18 cellular contexts compared by ENCODE assay signal in the genomic region with DNA sequence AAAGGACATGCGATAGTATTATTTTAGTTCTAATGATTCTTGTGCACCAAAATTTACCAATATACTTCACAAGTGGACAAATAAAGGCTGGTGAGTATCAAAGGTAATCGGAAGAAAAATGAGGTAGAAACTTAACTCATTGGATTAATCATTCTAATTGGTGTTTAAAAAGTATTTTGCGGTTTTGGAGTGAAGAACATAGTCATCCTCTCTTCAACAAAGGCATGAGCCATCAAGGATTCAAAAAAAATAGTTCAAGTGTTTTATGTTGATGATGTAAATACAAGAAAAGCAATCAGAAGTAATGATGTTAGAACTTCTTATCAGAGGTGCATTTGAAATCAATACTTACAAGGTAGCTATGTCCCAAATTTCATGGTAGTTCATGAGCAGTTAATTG.
A peak's percentile ranks its signal among the peaks of the same experiment; 100 is the strongest.
DNase-seq lines count a peak whose midpoint lies in the region; ATAC-seq, FAIRE-seq and TF ChIP-seq lines count a peak whose summit lies in the region.
"Had no signal": no experiment of that assay in that cellular context is flagged by ENCODE, and none has a peak within 500 bp of the region (broad histone marks: within the 10 kb centered on the region; RNA-seq: fewer than 3 reads in every experiment).

No MANE protein-coding gene starts in this region.

- TF ChIP-seq RAD21 in A549 (conservative IDR thresholded peaks at IDR 0.05 in 1 of 2, IDR thresholded peaks at IDR 0.05 in 1 of 2): no peak

- POLR2A ChIA-PET in A549 (lab: Yijun Ruan, JAX): no interaction called here

- H3K36me3 Mint-ChIP-seq in GM23338 (ENCODE audit: low read depth): no peaks in the 10 kb centered on the region
- no peaks in the 10 kb centered on the region for H3K36me3 Mint-ChIP-seq in activated CD4-positive, alpha-beta T cell treated with anti-CD3 and anti-CD28 coated beads, Interleukin-2, amount 10 ng/mL, durations not matched to agents 24 days and 14 days (ENCODE audit: low read depth)
- H3K36me3 Mint-ChIP-seq: CD8-positive, alpha-beta T cell; IgD-negative memory B cell had no signal

- H3F3A ChIP-seq in GM23338 (replicated peaks; ENCODE audit: low read depth): no peaks in the 10 kb centered on the region

- H3K79me2 ChIP-seq in GM23338 (replicated peaks; ENCODE audit: insufficient read depth): no peaks in the 10 kb centered on the region

- TF ChIP-seq POLR2A in A549 (IDR thresholded peaks at IDR 0.05; ENCODE audit: low read length): no peak

- no peak overlapping the region for H3K4me3 Mint-ChIP-seq in GM23338
- no peak overlapping the region for H3K4me3 Mint-ChIP-seq in activated CD4-positive, alpha-beta T cell treated with anti-CD3 and anti-CD28 coated beads, Interleukin-2, amount 10 ng/mL, durations not matched to agents 24 days and 14 days
- H3K4me3 Mint-ChIP-seq: B cell; CD8-positive, alpha-beta T cell; H9; IgD-negative memory B cell had no signal

- 93% methylated on average over 3 of the region's 3 CpGs for WGBS in A549 (ENCODE audit: missing lambda C conversion rate)

- TF ChIP-seq CTCF in A549 (IDR thresholded peaks at IDR 0.05) (no peak), GM23338 (conservative IDR thresholded peaks at IDR 0.05; ENCODE audit: low read depth in 2 of 2) (no peak), bronchial epithelial cell (IDR thresholded peaks at IDR 0.05; ENCODE audit: insufficient read depth, low read length, severe bottlenecking) (no peak), foreskin keratinocyte (conservative IDR thresholded peaks at IDR 0.05) (no peak)

- peaks cover 11% of the 10 kb centered on the region for H3K4me1 Mint-ChIP-seq in GM23338
- no peaks in the 10 kb centered on the region for H3K4me1 Mint-ChIP-seq in activated CD4-positive, alpha-beta T cell treated with anti-CD3 and anti-CD28 coated beads, Interleukin-2, amount 10 ng/mL, durations not matched to agents 24 days and 14 days
- H3K4me1 Mint-ChIP-seq: B cell, IgD-negative memory B cell had no signal

- peaks cover 10% of the 10 kb centered on the region; the same call in 1 of the 2 replicates for H3K9me2 ChIP-seq in GM23338 (ENCODE audit: insufficient read depth)

- CTCF ChIA-PET in A549 (lab: Yijun Ruan, JAX): no interaction called here

- H3K4me3 ChIP-seq in A549: no peak overlapping the region
- no peak overlapping the region for H3K4me3 ChIP-seq in GM23338
- no peak overlapping the region for H3K4me3 ChIP-seq in bronchial epithelial cell (ENCODE audit: low read depth, low read length)
- H3K4me3 ChIP-seq: BLaER1 treated with 17β-estradiol and CSF1 and Interleukin-3, amounts not matched to agents 10 nM and 100 nM had no signal

- no peaks in the 10 kb centered on the region for H3K27me3 Mint-ChIP-seq in GM23338 (ENCODE audit: insufficient read depth, low read depth, poor library complexity)
- H3K27me3 Mint-ChIP-seq in activated CD4-positive, alpha-beta T cell treated with anti-CD3 and anti-CD28 coated beads, Interleukin-2, amount 10 ng/mL, durations not matched to agents 24 days and 14 days: peaks cover 1% of the 10 kb centered on the region
- H3K27me3 Mint-ChIP-seq: B cell, IgD-negative memory B cell had no signal

- H4K20me1 ChIP-seq in GM23338 (replicated peaks; ENCODE audit: insufficient read depth): no peaks in the 10 kb centered on the region
- H4K20me1 ChIP-seq: BLaER1 treated with 17β-estradiol and CSF1 and Interleukin-3, amounts not matched to agents 10 nM and 100 nM had no signal

- TF ChIP-seq EP300 in A549 (IDR thresholded peaks at IDR 0.05): no peak

- ATAC-seq in A549 (no peak), GM23338 (no peak), foreskin keratinocyte (peak; percentile 16), left colon (no peak)
- ATAC-seq: CD8-positive, alpha-beta T cell; HepG2 had no signal

- peaks cover 34% of the 10 kb centered on the region for H3K4me1 ChIP-seq in A549
- H3K4me1 ChIP-seq in GM23338 (ENCODE audit: insufficient read depth): peaks cover 13% of the 10 kb centered on the region
- H3K4me1 ChIP-seq in foreskin keratinocyte: peaks cover 63% of the 10 kb centered on the region
- H3K4me1 ChIP-seq: Caco-2 had no signal

- peaks cover 12% of the 10 kb centered on the region for H3K9me3 ChIP-seq in A549
- H3K9me3 ChIP-seq: BLaER1 treated with 17β-estradiol and CSF1 and Interleukin-3, amounts not matched to agents 10 nM and 100 nM; Caco-2 had no signal

- H3K27ac ChIP-seq in A549 (peak overlapping the region; percentile 6 to 24; a peak in 2 of 6 replicates), GM23338 (ENCODE audit: low read depth) (no peak overlapping the region), foreskin keratinocyte (peak overlapping the region; percentile 96)
- H3K27ac ChIP-seq: BLaER1 treated with 17β-estradiol and CSF1 and Interleukin-3, amounts not matched to agents 10 nM and 100 nM had no signal

- no peaks in the 10 kb centered on the region for H3K9me3 Mint-ChIP-seq in GM23338
- no peaks in the 10 kb centered on the region for H3K9me3 Mint-ChIP-seq in activated CD4-positive, alpha-beta T cell treated with anti-CD3 and anti-CD28 coated beads, Interleukin-2, amount 10 ng/mL, durations not matched to agents 24 days and 14 days
- H3K9me3 Mint-ChIP-seq: CD8-positive, alpha-beta T cell; H9 had no signal

- H3K4me2 ChIP-seq in A549: no peak overlapping the region
- H3K4me2 ChIP-seq in GM23338: no peak overlapping the region
- H3K4me2 ChIP-seq: BLaER1 treated with 17β-estradiol and CSF1 and Interleukin-3, amounts not matched to agents 10 nM and 100 nM had no signal

- H3K36me3 ChIP-seq in GM23338 (ENCODE audit: insufficient read depth) (no peaks in the 10 kb centered on the region), bronchial epithelial cell (ENCODE audit: control insufficient read depth, insufficient read depth, low read length) (peaks cover 4% of the 10 kb centered on the region)
- H3K36me3 ChIP-seq: BLaER1 treated with 17β-estradiol and CSF1 and Interleukin-3, amounts not matched to agents 10 nM and 100 nM had no signal

- H2AFZ ChIP-seq in GM23338: no peak overlapping the region

- DNase-seq in A549 (ENCODE audit: low read depth in 1 of 2, low spot score in 1 of 2) (no peak), GM23338 (ENCODE audit: low spot score) (no peak), bronchial epithelial cell (ENCODE audit: low read depth) (peak; percentile 72), foreskin keratinocyte (peak in 1 of 2 donors; percentile 73), iPS-NIHi7 (ENCODE audit: extremely low spot score) (no peak), left colon (no peak)
- no peak for DNase-seq in activated CD4-positive, alpha-beta T cell treated with anti-CD3 and anti-CD28 coated beads, Interleukin-2, amount 10 ng/mL, durations not matched to agents 24 days and 14 days
- DNase-seq: 8988T; Caco-2; CD8-positive, alpha-beta T cell; GDM1; H9 had no signal

- H3K27ac Mint-ChIP-seq in GM23338: peak overlapping the region; percentile 78; the same call in 1 of the 2 replicates
- H3K27ac Mint-ChIP-seq in activated CD4-positive, alpha-beta T cell treated with anti-CD3 and anti-CD28 coated beads, Interleukin-2, amount 10 ng/mL, durations not matched to agents 24 days and 14 days: no peak overlapping the region
- H3K27ac Mint-ChIP-seq: B cell; CD8-positive, alpha-beta T cell; H9; IgD-negative memory B cell had no signal

- intact Hi-C loops in left colon (cut with DNase I, micrococcal nuclease): no loop called here
- intact Hi-C loops in activated CD4-positive, alpha-beta T cell treated with anti-CD3 and anti-CD28 coated beads, Interleukin-2, amount 10 ng/mL, durations not matched to agents 24 days and 14 days (cut with micrococcal nuclease): no loop called here

- H3K27me3 ChIP-seq in GM23338 (ENCODE audit: insufficient read depth): no peaks in the 10 kb centered on the region
- no peaks in the 10 kb centered on the region for H3K27me3 ChIP-seq in bronchial epithelial cell (ENCODE audit: control insufficient read depth, insufficient read depth, low read length)
- H3K27me3 ChIP-seq in foreskin keratinocyte: no peaks in the 10 kb centered on the region
- H3K27me3 ChIP-seq: BLaER1 treated with 17β-estradiol and CSF1 and Interleukin-3, amounts not matched to agents 10 nM and 100 nM had no signal

- FAIRE-seq in A549 (lab: Jason Lieb, UNC): no peak
- FAIRE-seq in bronchial epithelial cell (lab: Jason Lieb, UNC): no peak
- FAIRE-seq: D721Med, H1, HepG2 had no signal

TF ChIP-seq in A549, 52 proteins besides CTCF, POLR2A, EP300 and RAD21 (continues in another document):
- no peak for TF ChIP-seq EHMT2 (IDR thresholded peaks at IDR 0.05; ENCODE audit: low read depth)
- no peak for TF ChIP-seq RNF2 (IDR thresholded peaks at IDR 0.05; ENCODE audit: borderline replicate concordance, low read depth)
- no peak for TF ChIP-seq RFX5 (IDR thresholded peaks at IDR 0.05)
- TF ChIP-seq, protein P1, sequence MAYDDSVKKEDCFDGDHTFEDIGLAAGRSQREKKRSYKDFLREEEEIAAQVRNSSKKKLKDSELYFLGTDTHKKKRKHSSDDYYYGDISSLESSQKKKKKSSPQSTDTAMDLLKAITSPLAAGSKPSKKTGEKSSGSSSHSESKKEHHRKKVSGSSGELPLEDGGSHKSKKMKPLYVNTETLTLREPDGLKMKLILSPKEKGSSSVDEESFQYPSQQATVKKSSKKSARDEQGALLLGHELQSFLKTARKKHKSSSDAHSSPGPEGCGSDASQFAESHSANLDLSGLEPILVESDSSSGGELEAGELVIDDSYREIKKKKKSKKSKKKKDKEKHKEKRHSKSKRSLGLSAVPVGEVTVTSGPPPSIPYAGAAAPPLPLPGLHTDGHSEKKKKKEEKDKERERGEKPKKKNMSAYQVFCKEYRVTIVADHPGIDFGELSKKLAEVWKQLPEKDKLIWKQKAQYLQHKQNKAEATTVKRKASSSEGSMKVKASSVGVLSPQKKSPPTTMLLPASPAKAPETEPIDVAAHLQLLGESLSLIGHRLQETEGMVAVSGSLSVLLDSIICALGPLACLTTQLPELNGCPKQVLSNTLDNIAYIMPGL (CRISPR knock-in tag; IDR thresholded peaks at IDR 0.05; ENCODE audit: borderline replicate concordance): no peak

TF ChIP-seq in GM23338, 12 proteins besides CTCF, POLR2A, EP300 and RAD21 (continues in another document):
- TF ChIP-seq CREB1 (CRISPR knock-in tag; IDR thresholded peaks at IDR 0.05; ENCODE audit: low read depth): no peak
- no peak for TF ChIP-seq ZNF331 (CRISPR knock-in tag; IDR thresholded peaks at IDR 0.05; ENCODE audit: low read depth)
